19 cellular contexts compared by ENCODE assay signal in the genomic region with DNA sequence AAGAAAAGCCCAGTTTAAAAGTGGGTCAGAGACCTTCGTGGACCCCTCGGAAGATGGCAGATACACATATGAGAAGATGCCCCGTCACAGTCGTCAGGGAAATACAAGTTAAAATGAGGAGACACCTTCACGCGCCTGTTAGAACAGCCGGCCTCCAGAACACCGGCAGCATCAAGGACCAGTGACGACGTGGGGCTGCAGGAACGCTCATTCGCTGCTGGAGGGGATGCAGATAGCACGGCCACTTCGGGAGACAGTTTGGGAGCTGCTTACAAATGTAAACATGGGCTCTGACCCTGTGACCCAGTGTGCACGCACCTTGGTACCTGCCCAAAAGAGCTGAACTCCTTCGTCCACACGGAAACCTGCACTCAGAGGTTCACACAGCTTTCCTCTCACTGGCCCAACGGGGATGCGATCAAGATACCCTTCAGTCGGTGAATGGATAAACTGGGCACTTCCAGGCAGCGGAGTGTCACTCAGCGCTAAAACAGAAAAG.
DNase-seq lines count a peak whose midpoint lies in the region; ATAC-seq and TF ChIP-seq lines count a peak whose summit lies in the region.
"Had no signal": no experiment of that assay in that cellular context is flagged by ENCODE, and none has a peak within 500 bp of the region (broad histone marks: within the 10 kb centered on the region; RNA-seq: fewer than 3 reads in every experiment).

No MANE protein-coding gene starts in this region.

- H3K4me3 ChIP-seq in spleen (no peak overlapping the region), gastrocnemius medialis (no peak overlapping the region)
- H3K4me3 ChIP-seq: BLaER1 treated with 17β-estradiol and CSF1 and Interleukin-3, amounts not matched to agents 10 nM and 100 nM; GM23248 had no signal

- in situ Hi-C loops in gastrocnemius medialis (cut with MboI; ENCODE audit: low sequenced_read_pairs in 4 of 4), result no loop called here

- H3K27me3 Mint-ChIP-seq in endothelial cell (ENCODE audit: unreplicated experiment) (peaks cover 7% of the 10 kb centered on the region), T-helper 17 cell (peaks cover 37% of the 10 kb centered on the region)

- H3K4me3 Mint-ChIP-seq in endothelial cell (ENCODE audit: unreplicated experiment) (no peak overlapping the region), T-helper 17 cell (no peak overlapping the region)

- H3K36me3 ChIP-seq in spleen (no peaks in the 10 kb centered on the region), gastrocnemius medialis (no peaks in the 10 kb centered on the region)
- H3K36me3 ChIP-seq: BLaER1 treated with 17β-estradiol and CSF1 and Interleukin-3, amounts not matched to agents 10 nM and 100 nM had no signal

- H3K9me3 ChIP-seq in spleen, result peaks cover 0 to 11% (median 0%) of the 10 kb centered on the region in 8 donors
- no peaks in the 10 kb centered on the region for H3K9me3 ChIP-seq in T-helper 17 cell (ENCODE audit: control insufficient read depth, low read length, poor library complexity, severe bottlenecking)
- H3K9me3 ChIP-seq in gastrocnemius medialis, result no peaks in the 10 kb centered on the region

- 85 to 91% (median 90%) methylated on average over 20 to 22 of the region's 22 CpGs for WGBS in spleen, 5 donors

- H3K27ac ChIP-seq in spleen, result no peak overlapping the region
- H3K27ac ChIP-seq in gastrocnemius medialis, result no peak overlapping the region
- H3K27ac ChIP-seq: BLaER1 treated with 17β-estradiol and CSF1 and Interleukin-3, amounts not matched to agents 10 nM and 100 nM; GM23248 had no signal

- H3K27ac Mint-ChIP-seq in endothelial cell (ENCODE audit: unreplicated experiment) (peak overlapping the region; percentile 31), T-helper 17 cell (no peak overlapping the region)

- H3K4me1 ChIP-seq in spleen, result no peaks in the 10 kb centered on the region
- H3K4me1 ChIP-seq in gastrocnemius medialis, result no peaks in the 10 kb centered on the region

- H3K27me3 ChIP-seq in spleen (replicated peaks in 1 of 7) (peaks cover 0 to 39% (median 0%) of the 10 kb centered on the region in 7 donors), gastrocnemius medialis (peaks cover 6 to 15% (median 12%) of the 10 kb centered on the region in 3 donors)

- TF ChIP-seq POLR2A in spleen (IDR thresholded peaks at IDR 0.05) (no peak), gastrocnemius medialis (IDR thresholded peaks at IDR 0.05) (no peak)

- H3K36me3 Mint-ChIP-seq in endothelial cell (ENCODE audit: low read depth, unreplicated experiment) (peaks cover 3% of the 10 kb centered on the region), T-helper 17 cell (ENCODE audit: low read depth) (no peaks in the 10 kb centered on the region)

- DNase-seq in Right ventricle myocardium superior (peak; percentile 17), cardiac septum (ENCODE audit: low spot score) (no peak), endothelial cell (ENCODE audit: low spot score) (no peak), mesenteric fat pad (ENCODE audit: low spot score) (peak; percentile 79), spleen (peak; percentile 55), T-helper 17 cell (no peak), gastrocnemius medialis (no peak)
- DNase-seq: DMS 273 treated with DMSO at 0.1 percent for 48 hours; GDM1; GM23248; HCEC 1CT; KBM-7; NCI-H1436; NCI-H2029 treated with DMSO at 0.1 percent for 48 hours; NCI-H2171 treated with DMSO at 0.1 percent for 48 hours; NCI-H446 treated with DMSO at 0.1 percent for 48 hours; NK-92 treated with Interleukin-12 subunit alpha and Interleukin-12 subunit beta, amount 100 ng/mL, for 24 hours had no signal

- no peak for TF ChIP-seq CTCF in endothelial cell (IDR thresholded peaks at IDR 0.05; ENCODE audit: unreplicated experiment)
- TF ChIP-seq CTCF in spleen (IDR thresholded peaks at IDR 0.05 in 8 of 11, conservative IDR thresholded peaks at IDR 0.05 in 3 of 11), result no peak
- no peak for TF ChIP-seq CTCF in gastrocnemius medialis (IDR thresholded peaks at IDR 0.05 in 4 of 5, conservative IDR thresholded peaks at IDR 0.05 in 1 of 5)

- intact Hi-C loops in Right ventricle myocardium superior (cut with DNase I) (no loop called here), cardiac septum (cut with DNase I) (no loop called here), spleen (cut with DNase I; ENCODE audit: low total_unique reads) (no loop called here), gastrocnemius medialis (cut with DNase I; ENCODE audit: low total_unique reads) (no loop called here)

- no peak for ATAC-seq in Right ventricle myocardium superior (ENCODE audit: poor library complexity)
- no peak for ATAC-seq in HG02642 (IDR thresholded peaks at IDR 0.05; ENCODE audit: poor library complexity, unreplicated experiment)
- no peak for ATAC-seq in T-helper 17 cell
- ATAC-seq in gastrocnemius medialis, result no peak

- H3K4me1 Mint-ChIP-seq in endothelial cell (ENCODE audit: unreplicated experiment), result peaks cover 37% of the 10 kb centered on the region
- no peaks in the 10 kb centered on the region for H3K4me1 Mint-ChIP-seq in T-helper 17 cell

- H3K9me3 Mint-ChIP-seq in endothelial cell (ENCODE audit: unreplicated experiment), result peaks cover 4% of the 10 kb centered on the region

Comparison
In these comparisons a context has a peak if more than half of its experiments do, and no peak if none do; other contexts are left out.
1. DNase-seq: peak in Right ventricle myocardium superior (single experiment), mesenteric fat pad (single experiment) and spleen (single experiment); none in cardiac septum (single experiment), endothelial cell (single experiment), T-helper 17 cell (0 of 3) and gastrocnemius medialis (0 of 2).